15 cellular contexts compared by ENCODE assay signal in the genomic region with DNA sequence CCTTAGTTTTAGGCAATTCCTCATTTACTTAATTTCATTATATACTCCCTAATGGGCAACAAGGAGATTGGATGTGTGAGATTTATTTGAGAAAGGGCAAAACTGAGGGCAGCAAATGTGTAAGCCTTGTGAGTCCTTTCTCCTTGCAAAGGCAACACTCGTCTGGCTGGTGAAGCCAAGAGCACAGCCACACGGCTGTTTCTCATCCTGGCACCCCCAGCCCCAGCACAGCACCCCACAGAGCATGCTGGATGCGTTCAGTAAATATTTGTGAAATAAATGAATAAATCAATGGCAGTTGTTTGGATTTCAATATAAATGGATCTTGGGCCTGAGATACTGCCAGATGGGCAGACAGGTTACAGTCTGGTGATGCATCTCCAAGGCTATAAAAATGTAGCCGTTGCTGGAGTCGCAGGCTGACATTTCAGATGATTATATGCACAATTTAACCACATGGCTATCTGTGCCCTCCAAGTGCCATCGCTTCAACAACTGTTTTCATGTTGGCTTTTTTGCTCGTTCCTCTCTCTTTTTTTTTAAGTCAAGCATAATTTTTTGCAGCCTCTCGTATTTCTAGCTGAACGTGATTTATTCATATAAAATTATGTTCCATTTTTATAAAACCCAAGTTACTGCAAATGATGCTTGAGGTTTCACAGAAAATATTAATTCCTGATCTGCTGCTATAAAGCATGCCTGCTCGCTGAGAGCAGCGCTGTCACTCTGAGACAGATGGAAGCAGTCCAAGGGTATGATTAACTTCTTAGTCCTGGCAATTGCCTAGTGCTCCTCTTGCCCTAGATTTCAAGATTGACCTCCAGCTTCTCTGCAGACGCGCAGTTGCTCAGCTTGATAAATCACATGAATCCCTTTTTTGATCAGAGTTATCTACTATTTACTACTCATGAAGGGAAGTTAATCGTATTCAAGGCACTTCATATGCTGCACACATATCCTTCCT.
DNase-seq lines count a peak whose midpoint lies in the region; ATAC-seq and TF ChIP-seq lines count a peak whose summit lies in the region.
"Had no signal": no experiment of that assay in that cellular context is flagged by ENCODE, and none has a peak within 500 bp of the region (broad histone marks: within the 10 kb centered on the region; RNA-seq: fewer than 3 reads in every experiment).

No MANE protein-coding gene starts in this region.

- H2AFZ ChIP-seq in MM.1S (ENCODE audit: low read length), result no peak overlapping the region

- H3K9ac ChIP-seq in MM.1S (ENCODE audit: low read length), result no peak overlapping the region

- H3K27ac ChIP-seq in testis (no peak overlapping the region), MM.1S (ENCODE audit: low read length) (no peak overlapping the region)
- H3K27ac ChIP-seq: transverse colon had no signal

- H3K27me3 ChIP-seq in testis, result no peaks in the 10 kb centered on the region
- no peaks in the 10 kb centered on the region for H3K27me3 ChIP-seq in MM.1S (replicated peaks; ENCODE audit: insufficient read depth, low read length)
- H3K27me3 ChIP-seq: transverse colon had no signal

- no peaks in the 10 kb centered on the region for H3F3A ChIP-seq in MM.1S (ENCODE audit: insufficient read depth, low read length)

- H3K4me2 ChIP-seq in MM.1S (ENCODE audit: low read depth, low read length), result no peak overlapping the region

- no peaks in the 10 kb centered on the region for H3K36me3 ChIP-seq in testis (ENCODE audit: low read depth, missing control alignments)
- no peaks in the 10 kb centered on the region for H3K36me3 ChIP-seq in MM.1S (replicated peaks; ENCODE audit: insufficient read depth, low read length)
- H3K36me3 ChIP-seq: transverse colon had no signal

- H3K4me3 ChIP-seq in AG10803 (ENCODE audit: low read length) (no peak overlapping the region), testis (no peak overlapping the region), MM.1S (ENCODE audit: low read length) (no peak overlapping the region)
- H3K4me3 ChIP-seq: transverse colon had no signal

- no peaks in the 10 kb centered on the region for H4K20me1 ChIP-seq in MM.1S (ENCODE audit: insufficient read depth, low read length)

- intact Hi-C loops in testis (cut with DNase I; ENCODE audit: low total_unique reads), result no loop called here

- H3K9me3 ChIP-seq in testis (no peaks in the 10 kb centered on the region), MM.1S (replicated peaks; ENCODE audit: insufficient read depth, low read length) (no peaks in the 10 kb centered on the region)
- H3K9me3 ChIP-seq: transverse colon had no signal

- H3K4me1 ChIP-seq in testis, result peaks cover 6% of the 10 kb centered on the region
- H3K4me1 ChIP-seq in MM.1S (ENCODE audit: low read length), result no peaks in the 10 kb centered on the region

- DNase-seq in AG10803 (ENCODE audit: low read depth) (peak; percentile 68), NCI-H2171 (lab: John Stamatoyannopoulos, UW) (peak; percentile 26), astrocyte of the hippocampus (ENCODE audit: low read depth, low spot score) (peak; percentile 73), kidney tubule cell (ENCODE audit: low spot score) (peak; percentile 23), SIG-M5 (lab: John Stamatoyannopoulos, UW) (no peak), testis (no peak), MM.1S (no peak)
- DNase-seq: activated CD4-positive, alpha-beta memory T cell treated with anti-CD3 and anti-CD28 coated beads for 36 hours; activated naive CD8-positive, alpha-beta T cell treated with anti-CD3 and anti-CD28 coated beads, Interleukin-2, amount 10 ng/mL, durations not matched to agents 7 days and 5 days; effector memory CD4-positive, alpha-beta T cell; mesenchymal stem cell; MV-4-11; T-cell; transverse colon had no signal

- TF ChIP-seq CTCF in AG10803 (conservative IDR thresholded peaks at IDR 0.05; ENCODE audit: low read length) (no peak), testis (IDR thresholded peaks at IDR 0.05) (no peak), MM.1S (IDR thresholded peaks at IDR 0.05; ENCODE audit: low read length) (no peak)

- TF ChIP-seq POLR2A in testis (IDR thresholded peaks at IDR 0.05), result no peak

- 83 to 86% methylated on average over 14 of the region's 14 CpGs for WGBS in testis, 2 donors

- H3K79me2 ChIP-seq in MM.1S (ENCODE audit: low read length), result no peaks in the 10 kb centered on the region

- ATAC-seq in GM21825 (IDR thresholded peaks at IDR 0.05; ENCODE audit: unreplicated experiment), result no peak
- ATAC-seq: T-cell had no signal

- H3K9me2 ChIP-seq in MM.1S (replicated peaks; ENCODE audit: insufficient read depth, low read length), result no peaks in the 10 kb centered on the region

Comparison
In these comparisons a context has a peak if more than half of its experiments do, and no peak if none do; other contexts are left out.
1. DNase-seq: peak in AG10803 (single experiment), NCI-H2171 (single experiment), astrocyte of the hippocampus (single experiment) and kidney tubule cell (single experiment); none in SIG-M5 (single experiment), testis (single experiment) and MM.1S (single experiment).